Comparison of ENCODE assay signal across 10 cellular contexts in the genomic region with DNA sequence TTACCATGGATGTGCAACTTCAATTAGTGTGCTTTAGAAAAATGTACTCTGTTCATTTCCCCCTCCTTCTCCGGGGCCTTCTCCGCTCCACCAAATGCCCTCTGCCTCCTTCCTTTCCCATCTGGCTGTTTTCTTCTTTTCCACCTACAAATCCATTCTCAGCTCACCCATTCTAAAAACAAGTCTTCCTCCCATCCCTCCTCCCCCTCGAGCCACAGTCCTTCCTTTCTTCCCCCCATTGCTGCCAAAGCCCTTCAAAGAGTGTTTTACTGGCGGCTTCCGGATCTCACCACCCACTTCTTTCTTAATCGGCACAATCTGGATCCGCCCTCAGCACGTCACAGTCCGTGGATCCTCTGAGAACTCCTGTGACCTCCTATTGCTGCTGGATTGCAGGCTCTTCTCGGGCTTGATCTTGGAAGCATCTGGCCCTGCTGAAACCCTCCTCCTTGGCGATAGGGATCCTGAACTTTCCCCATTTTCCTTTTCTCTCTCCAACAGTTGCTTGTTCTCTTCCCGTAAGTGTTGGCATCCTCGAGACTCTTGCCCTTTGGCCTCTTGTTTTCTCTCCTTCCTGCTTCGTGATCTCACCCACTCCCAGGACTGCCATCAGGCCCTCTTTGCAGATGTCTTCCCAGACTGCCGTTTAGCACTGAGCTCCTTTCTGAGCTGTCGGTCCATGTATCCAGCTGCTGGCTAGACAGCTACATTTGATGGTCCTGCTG. TPM values are rescaled to one million over a fixed set of nuclear protein-coding genes. Genes with fewer than 3 reads are reported as not detected.
DNase-seq lines count a peak whose midpoint lies in the region; ATAC-seq and TF ChIP-seq lines count a peak whose summit lies in the region.
"Had no signal": no experiment of that assay in that cellular context is flagged by ENCODE, and none has a peak within 500 bp of the region (broad histone marks: within the 10 kb centered on the region; RNA-seq: fewer than 3 reads in every experiment).

No MANE protein-coding gene starts in this region.

- H3K4me1 Mint-ChIP-seq in chondrocyte (ENCODE audit: low read depth) = peaks cover 32% of the 10 kb centered on the region

- H3K4me1 ChIP-seq in thoracic aorta (ENCODE audit: control insufficient read depth in 1 of 2, low read depth in 2 of 2) = peaks cover 0 to 8% of the 10 kb centered on the region in 2 donors

- H3K9me3 ChIP-seq in thoracic aorta = no peaks in the 10 kb centered on the region

- H3K36me3 Mint-ChIP-seq in chondrocyte (ENCODE audit: low read depth) = no peaks in the 10 kb centered on the region

- peak overlapping the region; percentile 74 for H3K27ac Mint-ChIP-seq in chondrocyte (ENCODE audit: unreplicated experiment)

- DNase-seq in NCI-H82 (lab: John Stamatoyannopoulos, UW) (peak; percentile 39), NCI-H82 treated with DMSO at 0.1 percent for 48 hours (lab: John Stamatoyannopoulos, UW; ENCODE audit: unreplicated experiment) (no peak), chondrocyte (ENCODE audit: low spot score) (no peak), mucosa of gallbladder (ENCODE audit: low spot score) (peak; percentile 61), thoracic aorta (ENCODE audit: low spot score) (no peak), GM10248 (ENCODE audit: extremely low spot score) (no peak), NCI-H748 treated with DMSO at 0.1 percent for 48 hours (lab: John Stamatoyannopoulos, UW) (no peak)

- H3K4me3 Mint-ChIP-seq in chondrocyte (ENCODE audit: unreplicated experiment) = no peak overlapping the region

- H3K27me3 Mint-ChIP-seq in chondrocyte (ENCODE audit: low read depth) = no peaks in the 10 kb centered on the region

- peak; percentile 48 for ATAC-seq in thoracic aorta (ENCODE audit: insufficient number of reproducible peaks, low FRiP score, low read depth)
- ATAC-seq in HG03097 (IDR thresholded peaks at IDR 0.05; ENCODE audit: low FRiP score, unreplicated experiment) = no peak

- H3K27ac ChIP-seq in thoracic aorta = peak overlapping the region; percentile 51 to 58
- H3K27ac ChIP-seq: 22Rv1 had no signal

- no peaks in the 10 kb centered on the region for H3K27me3 ChIP-seq in thoracic aorta (replicated peaks; ENCODE audit: insufficient read depth)

- no peak overlapping the region for H3K4me3 ChIP-seq in thoracic aorta

- TF ChIP-seq CTCF in chondrocyte (IDR thresholded peaks at IDR 0.05) (no peak), thoracic aorta (IDR thresholded peaks at IDR 0.05) (no peak), GM10248 (IDR thresholded peaks at IDR 0.05; ENCODE audit: control extremely low read depth, extremely low read depth, low read depth, missing control alignments) (no peak)

- no peaks in the 10 kb centered on the region for H3K36me3 ChIP-seq in thoracic aorta

- CTCF ChIA-PET in GM10248 (lab: Yijun Ruan, JAX) = no interaction called here

- POLR2A ChIA-PET in GM10248 (lab: Yijun Ruan, JAX) = no interaction called here

- peaks cover 3% of the 10 kb centered on the region for H3K9me3 Mint-ChIP-seq in chondrocyte (ENCODE audit: low read depth)

RNA-seq across cellular contexts. Expression of gene FBXO47, which starts 36.0 kb away (rescaled TPM):
- total RNA-seq in chondrocyte (not detected in 3 replicates), mucosa of gallbladder (not detected), thoracic aorta (not detected)
- total RNA-seq: M059J had no signal

Comparison
In these comparisons a context has a peak if more than half of its experiments do, and no peak if none do; other contexts are left out.
1. DNase-seq: peak in NCI-H82 (single experiment) and mucosa of gallbladder (single experiment); none in NCI-H82 treated with DMSO at 0.1 percent for 48 hours (single experiment), chondrocyte (single experiment), thoracic aorta (single experiment), GM10248 (single experiment) and NCI-H748 treated with DMSO at 0.1 percent for 48 hours (single experiment).